Comparison of ENCODE assay signal across 23 cellular contexts in the genomic region with DNA sequence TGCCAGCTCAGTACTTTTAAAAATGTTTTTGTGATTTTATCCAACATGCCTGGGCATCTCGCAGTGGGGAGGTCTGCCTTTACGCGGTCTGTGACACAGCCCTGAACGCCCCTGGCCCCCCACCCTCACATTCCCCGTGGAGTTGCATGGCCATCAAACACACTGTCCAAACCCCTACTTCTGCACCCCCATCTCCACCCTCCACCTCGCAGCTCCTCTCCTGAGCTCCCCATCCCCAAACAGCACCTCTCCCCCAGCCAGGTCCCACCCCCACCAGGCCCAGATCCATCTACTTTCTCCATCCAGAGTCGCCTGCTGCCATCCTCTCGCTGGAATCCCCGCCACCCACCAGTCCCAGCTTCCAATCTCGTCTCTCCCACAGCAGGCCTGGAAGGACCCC. TPM values are rescaled to one million over a fixed set of nuclear protein-coding genes. Genes with fewer than 3 reads are reported as not detected.
A peak's percentile ranks its signal among the peaks of the same experiment; 100 is the strongest.
DNase-seq lines count a peak whose midpoint lies in the region; ATAC-seq and TF ChIP-seq lines count a peak whose summit lies in the region.
"Had no signal": no experiment of that assay in that cellular context is flagged by ENCODE, and none has a peak within 500 bp of the region (broad histone marks: within the 10 kb centered on the region; RNA-seq: fewer than 3 reads in every experiment).

No MANE protein-coding gene starts in this region.

- H4K91ac ChIP-seq in mesenchymal stem cell (ENCODE audit: low read length), result no peak overlapping the region

- no peak overlapping the region for H3K14ac ChIP-seq in mesenchymal stem cell (ENCODE audit: low read length in 2 of 2)

- H3K27ac ChIP-seq in RWPE2 (ENCODE audit: poor library complexity, severe bottlenecking), result no peak overlapping the region
- no peak overlapping the region for H3K27ac ChIP-seq in mesenchymal stem cell (ENCODE audit: low read length, poor library complexity, severe bottlenecking)
- H3K27ac ChIP-seq: Peyer's patch had no signal

- H3K27me3 ChIP-seq in NT2/D1 (ENCODE audit: insufficient read depth, insufficient read length), result peaks cover 34% of the 10 kb centered on the region
- no peaks in the 10 kb centered on the region for H3K27me3 ChIP-seq in RWPE2 (ENCODE audit: insufficient read depth, poor library complexity, severe bottlenecking)
- H3K27me3 ChIP-seq in mesenchymal stem cell (ENCODE audit: control insufficient read depth in 1 of 2, insufficient read depth in 1 of 2, low read length in 2 of 2), result no peaks in the 10 kb centered on the region
- H3K27me3 ChIP-seq: Peyer's patch had no signal

- no peak overlapping the region for H2AFZ ChIP-seq in mesenchymal stem cell (ENCODE audit: low read depth, low read length)
- H2AFZ ChIP-seq: GM23338 had no signal

- DNase-seq in NT2/D1 (ENCODE audit: low read depth, low spot score), result no peak
- DNase-seq in RWPE2 (ENCODE audit: low spot score), result peak; percentile 58
- no peak for DNase-seq in central memory CD8-positive, alpha-beta T cell (ENCODE audit: low spot score in 2 of 2)
- no peak for DNase-seq in mesenchymal stem cell
- DNase-seq in NOMO-1 treated with dmso at 0.1 percent for 144 hours (lab: John Stamatoyannopoulos, UW; ENCODE audit: unreplicated experiment), result no peak
- DNase-seq in NCI-H2081 treated with DMSO at 0.1 percent for 48 hours (lab: John Stamatoyannopoulos, UW), result no peak
- no peak for DNase-seq in ureter (ENCODE audit: low spot score)
- no peak for DNase-seq in hepatic stellate cell (ENCODE audit: low spot score)
- DNase-seq: C1 segment of cervical spinal cord; CD8-positive, alpha-beta T cell; HCEC 1CT; NCI-H1092; NCI-H1417 treated with DMSO at 0.1 percent for 48 hours; NCI-H1694 treated with DMSO at 0.1 percent for 48 hours; NCI-H2081; NCI-H2171; NCI-H510A had no signal

- H3K4me1 ChIP-seq in NT2/D1 (ENCODE audit: insufficient read depth, insufficient read length) (peaks cover 19% of the 10 kb centered on the region), RWPE2 (ENCODE audit: insufficient read depth, poor library complexity, severe bottlenecking) (peaks cover 12% of the 10 kb centered on the region), mesenchymal stem cell (ENCODE audit: control insufficient read depth, insufficient read depth, low read depth, low read length) (peaks cover 57% of the 10 kb centered on the region)

- H3K4me3 Mint-ChIP-seq in central memory CD8-positive, alpha-beta T cell, result no peak overlapping the region
- H3K4me3 Mint-ChIP-seq: CD8-positive, alpha-beta T cell; GM23338 had no signal

- H3K79me1 ChIP-seq in mesenchymal stem cell (replicated peaks; ENCODE audit: low read length, poor library complexity, severe bottlenecking), result peaks cover 21% of the 10 kb centered on the region

- ATAC-seq in RWPE2 (ENCODE audit: low read depth), result no peak
- ATAC-seq in central memory CD8-positive, alpha-beta T cell (replicated peaks; ENCODE audit: extremely low read depth, poor library complexity, severe bottlenecking), result no peak
- ATAC-seq: CD8-positive, alpha-beta T cell; GM12878 had no signal

- peak overlapping the region; percentile 67 for H2AK5ac ChIP-seq in mesenchymal stem cell (ENCODE audit: low read length, severe bottlenecking)

- H2BK12ac ChIP-seq in mesenchymal stem cell (ENCODE audit: low read length in 2 of 2), result no peak overlapping the region

- H2BK120ac ChIP-seq in mesenchymal stem cell (ENCODE audit: low read depth, low read length), result no peak overlapping the region

- H2BK15ac ChIP-seq in mesenchymal stem cell (ENCODE audit: low read depth, poor library complexity, severe bottlenecking), result no peak overlapping the region

- H3K27ac Mint-ChIP-seq in central memory CD8-positive, alpha-beta T cell (ENCODE audit: low read depth), result peak overlapping the region; percentile 48
- H3K27ac Mint-ChIP-seq: CD8-positive, alpha-beta T cell; GM23338 had no signal

- H3K4me2 ChIP-seq in mesenchymal stem cell (ENCODE audit: low read length, poor library complexity, severe bottlenecking), result no peak overlapping the region
- H3K4me2 ChIP-seq: GM23338 had no signal

- H3K36me3 ChIP-seq in NT2/D1 (ENCODE audit: insufficient read depth, insufficient read length, low read length) (no peaks in the 10 kb centered on the region), RWPE2 (ENCODE audit: low read depth) (no peaks in the 10 kb centered on the region), mesenchymal stem cell (ENCODE audit: control insufficient read depth in 1 of 2, insufficient read depth in 2 of 2, low read depth in 1 of 2, low read length in 2 of 2) (peaks cover 0 to 9% of the 10 kb centered on the region in 2 experiments)
- H3K36me3 ChIP-seq: Peyer's patch had no signal

- no peak overlapping the region for H2BK5ac ChIP-seq in mesenchymal stem cell (ENCODE audit: low read depth, low read length, poor library complexity, severe bottlenecking)

- no peak overlapping the region for H3K4ac ChIP-seq in mesenchymal stem cell (ENCODE audit: low read depth in 1 of 2, low read length in 2 of 2)

- peaks cover 57% of the 10 kb centered on the region for H3K4me1 Mint-ChIP-seq in central memory CD8-positive, alpha-beta T cell

- no peak overlapping the region for H4K8ac ChIP-seq in mesenchymal stem cell (ENCODE audit: low read length)

- no peak overlapping the region for H3K18ac ChIP-seq in mesenchymal stem cell (ENCODE audit: low read depth in 1 of 2, low read length in 2 of 2)

- peak overlapping the region; percentile 17 for H3K9ac ChIP-seq in NT2/D1 (ENCODE audit: insufficient read length, low read depth)
- H3K9ac ChIP-seq in mesenchymal stem cell (ENCODE audit: low read length), result no peak overlapping the region

- peaks cover 33% of the 10 kb centered on the region for H3K36me3 Mint-ChIP-seq in central memory CD8-positive, alpha-beta T cell (ENCODE audit: insufficient read depth)
- H3K36me3 Mint-ChIP-seq: CD8-positive, alpha-beta T cell had no signal

- 88% methylated on average over 10 of the region's 10 CpGs for WGBS in mesenchymal stem cell

- no peaks in the 10 kb centered on the region for H3K27me3 Mint-ChIP-seq in central memory CD8-positive, alpha-beta T cell

- H3K9me3 ChIP-seq in NT2/D1 (ENCODE audit: insufficient read depth, low read length) (no peaks in the 10 kb centered on the region), RWPE2 (ENCODE audit: severe bottlenecking) (no peaks in the 10 kb centered on the region), mesenchymal stem cell (ENCODE audit: control insufficient read depth, low read length) (no peaks in the 10 kb centered on the region)
- H3K9me3 ChIP-seq: Caco-2, Peyer's patch had no signal

- TF ChIP-seq CTCF in RWPE2 (IDR thresholded peaks at IDR 0.05; ENCODE audit: poor library complexity, severe bottlenecking), result no peak

- H3K4me3 ChIP-seq in NT2/D1 (ENCODE audit: insufficient read length, low read depth), result no peak overlapping the region
- H3K4me3 ChIP-seq in RWPE2 (ENCODE audit: severe bottlenecking), result no peak overlapping the region
- no peak overlapping the region for H3K4me3 ChIP-seq in mesenchymal stem cell (ENCODE audit: insufficient read depth in 1 of 2, low read depth in 1 of 2, low read length in 2 of 2)
- H3K4me3 ChIP-seq: GM12878, GM23338, Peyer's patch had no signal

- no peaks in the 10 kb centered on the region for H3K9me3 Mint-ChIP-seq in central memory CD8-positive, alpha-beta T cell
- H3K9me3 Mint-ChIP-seq: CD8-positive, alpha-beta T cell; GM23338 had no signal

- no peak overlapping the region for H3K23ac ChIP-seq in mesenchymal stem cell (ENCODE audit: low read length in 2 of 2)

RNA-seq across cellular contexts. Expression of a gene that starts 9.5 kb away (rescaled TPM):
- 1.0 TPM for polyA plus RNA-seq in mesenchymal stem cell (2013, experiment 1 of 2)
- polyA plus RNA-seq in mesenchymal stem cell (2013, experiment 2 of 2), result 1.2 TPM
- 19.8 TPM for total RNA-seq in ureter

RNA-seq across cellular contexts. Expression of a gene that starts 9.8 kb away (rescaled TPM):
- 0.03 TPM for polyA plus RNA-seq in mesenchymal stem cell (2013, experiment 1 of 2)
- polyA plus RNA-seq in mesenchymal stem cell (2013, experiment 2 of 2), result not detected
- not detected for total RNA-seq in ureter
- total RNA-seq: A673, Caco-2, GM12878, GM23338, HT-29 had no signal
- polyA plus RNA-seq: GM12878, GM23338 had no signal

RNA-seq across cellular contexts. Expression of a gene that starts 59.9 kb away (rescaled TPM):
- 50.8 TPM for polyA plus RNA-seq in mesenchymal stem cell (2013, experiment 1 of 2)
- 49.7 TPM for polyA plus RNA-seq in mesenchymal stem cell (2013, experiment 2 of 2)
- 76.9 TPM for total RNA-seq in ureter
